ENCODE assay signal across 24 cellular contexts in genomic region chr4:93467484-93468155, GRCh38.
"Had no signal": no experiment of that assay in that cellular context is flagged by ENCODE, and none has a peak within 500 bp of the region (broad histone marks: within the 10 kb centered on the region; RNA-seq: fewer than 3 reads in every experiment).

No MANE protein-coding gene starts in this region.

- ATAC-seq: activated CD4-positive, alpha-beta T cell treated with anti-CD3 and anti-CD28 coated beads for 36 hours; activated naive CD4-positive, alpha-beta T cell treated with anti-CD3 and anti-CD28 coated beads, Interleukin-2, amount 50 U/mL, for 72 hours; activated T-helper 17 cell treated with anti-CD3 and anti-CD28 coated beads, Interleukin-2, amount 50 U/mL, for 72 hours; gastrocnemius medialis; natural killer cell treated with Interleukin-12 subunit alpha and Interleukin-12 subunit beta and Interleukin-15 and Interleukin-18, amount 100 ng/mL, for 72 hours; right lobe of liver had no signal

- DNase-seq: activated B cell treated with CpG ODN at 0.5 μM for 24 hours; activated CD4-positive, alpha-beta T cell treated with anti-CD3 and anti-CD28 coated beads for 36 hours; activated CD4-positive, alpha-beta T cell treated with anti-CD3 and anti-CD28 coated beads, Interleukin-2, amount 50 U/mL, for 4 hours; activated CD8-positive, alpha-beta memory T cell treated with anti-CD3 and anti-CD28 coated beads for 24 hours; activated CD8-positive, alpha-beta memory T cell treated with anti-CD3 and anti-CD28 coated beads, Interleukin-2, amount 50 U/mL, for 4 hours; activated T-cell treated with anti-CD3 and anti-CD28 coated beads, Interleukin-2, amount 50 U/mL, for 24 hours; aorta; caudate nucleus; dermis blood vessel endothelial cell; effector memory CD4-positive, alpha-beta T cell; esophagus squamous epithelium; gastrocnemius medialis; hypothalamus; nucleus accumbens; right lobe of liver; stimulated activated CD4-positive, alpha-beta T cell treated with anti-CD3 and anti-CD28 coated beads, Interleukin-1b, Interleukin-23, amount 100 ng/mL, for 48 hours; substantia nigra; T1000; thyroid gland had no signal

- H3K27ac ChIP-seq: esophagus squamous epithelium, gastrocnemius medialis, parathyroid adenoma, right lobe of liver, skin epidermis, thyroid gland had no signal
